1 cellular context compared by ENCODE assay signal in genomic region chr6:10633216-10633615, GRCh38.
TF ChIP-seq lines count a peak whose summit lies in the region.

No MANE protein-coding gene starts in this region.

TF ChIP-seq in GM23338, 12 proteins besides CTCF, POLR2A, EP300 and RAD21 (continued from another document):
- TF ChIP-seq ZNF462 (CRISPR knock-in tag; IDR thresholded peaks at IDR 0.05), result no peak
- no peak for TF ChIP-seq REST (IDR thresholded peaks at IDR 0.05; ENCODE audit: unreplicated experiment)
- TF ChIP-seq STAT1 (IDR thresholded peaks at IDR 0.05; ENCODE audit: unreplicated experiment), result no peak
- TF ChIP-seq POLR2AphosphoS5 (IDR thresholded peaks at IDR 0.05; ENCODE audit: low read depth), result no peak
- TF ChIP-seq CREB1 (CRISPR knock-in tag; IDR thresholded peaks at IDR 0.05; ENCODE audit: low read depth), result no peak
- no peak for TF ChIP-seq ETS1 (IDR thresholded peaks at IDR 0.05)
- TF ChIP-seq JUNB (IDR thresholded peaks at IDR 0.05; ENCODE audit: unreplicated experiment), result no peak
- TF ChIP-seq ZNF114 (CRISPR knock-in tag; IDR thresholded peaks at IDR 0.05), result no peak
- no peak for TF ChIP-seq NANOG (IDR thresholded peaks at IDR 0.05; ENCODE audit: borderline replicate concordance)
- TF ChIP-seq EZH2 (IDR thresholded peaks at IDR 0.05; ENCODE audit: low read depth, unreplicated experiment), result no peak
TF ChIP-seq in GM23338: peak in this region for 0.
